In genomic region chr1:211756471-211757020, GRCh38 we compare ENCODE assay signal across 31 cellular contexts.
"Had no signal": no experiment of that assay in that cellular context is flagged by ENCODE, and none has a peak within 500 bp of the region (broad histone marks: within the 10 kb centered on the region; RNA-seq: fewer than 3 reads in every experiment).

No MANE protein-coding gene starts in this region.

- H3K27me3 Mint-ChIP-seq: activated CD4-positive, alpha-beta T cell treated with anti-CD3 and anti-CD28 coated beads, Interleukin-2, amount 10 ng/mL, durations not matched to agents 24 days and 14 days; activated CD8-positive, alpha-beta T cell treated with anti-CD3 and anti-CD28 coated beads for 36 hours; activated naive CD8-positive, alpha-beta T cell treated with anti-CD3 and anti-CD28 coated beads for 36 hours; activated T-helper 17 cell treated with anti-CD3 and anti-CD28 coated beads, Interleukin-2, amount 50 U/mL, for 72 hours; central memory CD8-positive, alpha-beta T cell had no signal

- H3K4me3 Mint-ChIP-seq: activated CD4-positive, alpha-beta T cell treated with anti-CD3 and anti-CD28 coated beads, Interleukin-2, amount 10 ng/mL, durations not matched to agents 24 days and 14 days; activated CD8-positive, alpha-beta T cell treated with anti-CD3 and anti-CD28 coated beads for 36 hours; activated naive CD8-positive, alpha-beta T cell treated with anti-CD3 and anti-CD28 coated beads for 36 hours; activated T-cell treated with anti-CD3 and anti-CD28 coated beads, Interleukin-2, amount 50 U/mL, for 72 hours; activated T-helper 17 cell treated with anti-CD3 and anti-CD28 coated beads, Interleukin-2, amount 50 U/mL, for 72 hours; central memory CD8-positive, alpha-beta T cell had no signal

- H3K27ac Mint-ChIP-seq: activated CD4-positive, alpha-beta T cell treated with anti-CD3 and anti-CD28 coated beads, Interleukin-2, amount 10 ng/mL, durations not matched to agents 24 days and 14 days; activated CD8-positive, alpha-beta T cell treated with anti-CD3 and anti-CD28 coated beads for 36 hours; activated naive CD8-positive, alpha-beta T cell treated with anti-CD3 and anti-CD28 coated beads for 36 hours; activated T-cell treated with anti-CD3 and anti-CD28 coated beads, Interleukin-2, amount 50 U/mL, for 72 hours; activated T-helper 17 cell treated with anti-CD3 and anti-CD28 coated beads, Interleukin-2, amount 50 U/mL, for 72 hours had no signal

- FAIRE-seq: TTC549 had no signal

- ATAC-seq: activated CD8-positive, alpha-beta T cell treated with anti-CD3 and anti-CD28 coated beads for 36 hours; activated T-cell treated with anti-CD3 and anti-CD28 coated beads, Interleukin-2, amount 50 U/mL, for 72 hours; activated T-helper 17 cell treated with anti-CD3 and anti-CD28 coated beads, Interleukin-2, amount 50 U/mL, for 72 hours; Panc1 had no signal

- H3K9me3 Mint-ChIP-seq: activated CD4-positive, alpha-beta T cell treated with anti-CD3 and anti-CD28 coated beads, Interleukin-2, amount 10 ng/mL, durations not matched to agents 24 days and 14 days; activated CD8-positive, alpha-beta T cell treated with anti-CD3 and anti-CD28 coated beads for 36 hours; activated naive CD8-positive, alpha-beta T cell treated with anti-CD3 and anti-CD28 coated beads for 36 hours; activated T-cell treated with anti-CD3 and anti-CD28 coated beads, Interleukin-2, amount 50 U/mL, for 72 hours; activated T-helper 17 cell treated with anti-CD3 and anti-CD28 coated beads, Interleukin-2, amount 50 U/mL, for 72 hours; central memory CD8-positive, alpha-beta T cell had no signal

- H3K36me3 ChIP-seq: cardiac muscle cell had no signal

- DNase-seq: activated CD4-positive, alpha-beta T cell treated with anti-CD3 and anti-CD28 coated beads, Interleukin-2, amount 10 ng/mL, durations not matched to agents 24 days and 14 days; activated CD4-positive, alpha-beta T cell treated with anti-CD3 and anti-CD28 coated beads, Interleukin-2, amount 50 U/mL, for 4 hours; activated CD8-positive, alpha-beta T cell treated with anti-CD3 and anti-CD28 coated beads for 36 hours; activated effector memory CD4-positive, alpha-beta T cell treated with anti-CD3 and anti-CD28 coated beads, Interleukin-2, amount 50 U/mL, for 16 hours; activated naive CD4-positive, alpha-beta T cell; activated naive CD4-positive, alpha-beta T cell treated with anti-CD3 and anti-CD28 coated beads, Interleukin-2, amount 50 U/mL, for 16 hours; activated naive CD8-positive, alpha-beta T cell treated with anti-CD3 and anti-CD28 coated beads for 36 hours; activated T-cell treated with anti-CD3 and anti-CD28 coated beads, Interleukin-2, amount 50 U/mL, for 1 hour; activated T-cell treated with anti-CD3 and anti-CD28 coated beads, Interleukin-2, amount 50 U/mL, for 72 hours; amygdala; Kasumi-1; MM.1S; MV-4-11; NCI-H1092; NCI-H1417; NCI-H146; NCI-H187; NCI-H2029 treated with DMSO at 0.1 percent for 48 hours; NCI-H2107; NCI-H226; NCI-H446 treated with DMSO at 0.1 percent for 48 hours; NCI-H524 treated with DMSO at 0.1 percent for 48 hours; SHP77; SJCRH30 had no signal

- H3K9me3 ChIP-seq: SJCRH30 had no signal

- H3K27me3 ChIP-seq: ascending aorta, cardiac muscle cell, SJCRH30 had no signal

- H3K4me3 ChIP-seq: ascending aorta, cardiac muscle cell, SJCRH30, SK-N-MC had no signal

- H3K4me1 ChIP-seq: ascending aorta, SJCRH30 had no signal

- H3K27ac ChIP-seq: ascending aorta, cardiac muscle cell, SJCRH30, SK-N-MC had no signal

- H3K4me1 Mint-ChIP-seq: activated CD4-positive, alpha-beta T cell treated with anti-CD3 and anti-CD28 coated beads, Interleukin-2, amount 10 ng/mL, durations not matched to agents 24 days and 14 days; activated T-helper 17 cell treated with anti-CD3 and anti-CD28 coated beads, Interleukin-2, amount 50 U/mL, for 72 hours; central memory CD8-positive, alpha-beta T cell had no signal
